ENCODE assay signal across 8 cellular contexts in genomic region chrX:7926501-7926900, GRCh38. TPM values are rescaled to one million over a fixed set of nuclear protein-coding genes. Genes with fewer than 3 reads are reported as not detected.
DNase-seq lines count a peak whose midpoint lies in the region; ATAC-seq and TF ChIP-seq lines count a peak whose summit lies in the region.

No MANE protein-coding gene starts in this region.

- H3K4me1 Mint-ChIP-seq in activated naive CD8-positive, alpha-beta T cell treated with anti-CD3 and anti-CD28 coated beads for 36 hours: peaks cover 7% of the 10 kb centered on the region

- no peak for ATAC-seq in HG03432 (IDR thresholded peaks at IDR 0.05; ENCODE audit: unreplicated experiment)

- WGBS in spleen, 5 donors: 80 to 94% (median 86%) methylated on average over 5 of the region's 5 CpGs

- intact Hi-C loops in spleen (cut with DNase I; ENCODE audit: low total_unique reads): no loop called here

- no peaks in the 10 kb centered on the region for H3K27me3 ChIP-seq in spleen (replicated peaks in 1 of 7)

- peaks cover 0 to 24% (median 7%) of the 10 kb centered on the region in 6 donors for H3K4me1 ChIP-seq in spleen

- H3K9me3 ChIP-seq in iPS-18c (ENCODE audit: control insufficient read depth, insufficient read depth, low read length): peaks cover 9% of the 10 kb centered on the region
- H3K9me3 ChIP-seq in spleen: no peaks in the 10 kb centered on the region

- H3K27ac Mint-ChIP-seq in activated naive CD8-positive, alpha-beta T cell treated with anti-CD3 and anti-CD28 coated beads for 36 hours: peak overlapping the region; percentile 65

- H3K36me3 ChIP-seq in spleen: peaks cover 0 to 29% (median 5%) of the 10 kb centered on the region in 6 donors

- no peak for TF ChIP-seq CTCF in spleen (IDR thresholded peaks at IDR 0.05 in 8 of 11, conservative IDR thresholded peaks at IDR 0.05 in 3 of 11)

- H3K27me3 Mint-ChIP-seq in activated naive CD8-positive, alpha-beta T cell treated with anti-CD3 and anti-CD28 coated beads for 36 hours: no peaks in the 10 kb centered on the region

- no peaks in the 10 kb centered on the region for H3K9me3 Mint-ChIP-seq in activated naive CD8-positive, alpha-beta T cell treated with anti-CD3 and anti-CD28 coated beads for 36 hours

- no peak for TF ChIP-seq POLR2A in spleen (IDR thresholded peaks at IDR 0.05)

- peaks cover 1% of the 10 kb centered on the region for H3K36me3 Mint-ChIP-seq in activated naive CD8-positive, alpha-beta T cell treated with anti-CD3 and anti-CD28 coated beads for 36 hours

- DNase-seq in NCI-H748 (lab: John Stamatoyannopoulos, UW; ENCODE audit: unreplicated experiment): peak; percentile 15
- no peak for DNase-seq in NCI-H748 treated with DMSO at 0.1 percent for 48 hours (lab: John Stamatoyannopoulos, UW)
- DNase-seq in activated naive CD8-positive, alpha-beta T cell treated with anti-CD3 and anti-CD28 coated beads for 36 hours: no peak
- DNase-seq in spleen: no peak
- DNase-seq in DMS79 treated with DMSO at 0.1 percent for 48 hours (lab: John Stamatoyannopoulos, UW): no peak
- DNase-seq in SIG-M5 (lab: John Stamatoyannopoulos, UW): no peak

- H3K27ac ChIP-seq in spleen: peak overlapping the region; percentile 83 to 95 (median 88)

- H3K4me3 ChIP-seq in iPS-18c (ENCODE audit: insufficient read depth, low read depth, low read length) (peak overlapping the region; percentile 67), spleen (peak overlapping the region; percentile 37 to 79 (median 49))

- peak overlapping the region; percentile 86 for H3K4me3 Mint-ChIP-seq in activated naive CD8-positive, alpha-beta T cell treated with anti-CD3 and anti-CD28 coated beads for 36 hours

RNA-seq across cellular contexts. Expression of gene PNPLA4, which starts 0.7 kb away (rescaled TPM):
- total RNA-seq in activated naive CD8-positive, alpha-beta T cell treated with anti-CD3 and anti-CD28 coated beads for 36 hours: 10 to 100 TPM in 1 of 2 experiments, 1 to 10 TPM in 1; 9.5 to 10.6 TPM
- total RNA-seq in spleen: 10 to 100 TPM in 4 of 7 donors, 1 to 10 TPM in 3; 6.7 to 19.2 (median 10.8) TPM
- polyA plus RNA-seq in spleen: 1 to 10 TPM; 5.7 to 8.1 (median 7.8) TPM
